Comparison of ENCODE assay signal across 16 cellular contexts in genomic region chr14:64639340-64639821, GRCh38.
DNase-seq lines count a peak whose midpoint lies in the region; ATAC-seq and TF ChIP-seq lines count a peak whose summit lies in the region.
"Had no signal": no experiment of that assay in that cellular context is flagged by ENCODE, and none has a peak within 500 bp of the region (broad histone marks: within the 10 kb centered on the region; RNA-seq: fewer than 3 reads in every experiment).

No MANE protein-coding gene starts in this region.

- no peak for TF ChIP-seq POLR2A in sigmoid colon (IDR thresholded peaks at IDR 0.05)

- H3K9me3 ChIP-seq in SK-N-SH = no peaks in the 10 kb centered on the region
- no peaks in the 10 kb centered on the region for H3K9me3 ChIP-seq in MM.1S (replicated peaks; ENCODE audit: insufficient read depth, low read length)
- no peaks in the 10 kb centered on the region for H3K9me3 ChIP-seq in smooth muscle cell (replicated peaks; ENCODE audit: low read depth)
- H3K9me3 ChIP-seq in sigmoid colon = no peaks in the 10 kb centered on the region
- H3K9me3 ChIP-seq: SJCRH30 had no signal

- H3F3A ChIP-seq in SK-N-SH (replicated peaks; ENCODE audit: insufficient read depth) (peaks cover 3% of the 10 kb centered on the region), MM.1S (ENCODE audit: insufficient read depth, low read length) (peaks cover 3% of the 10 kb centered on the region; the same call in 1 of the 2 replicates), smooth muscle cell (ENCODE audit: low read depth) (peaks cover 14% of the 10 kb centered on the region)

- peak; percentile 19; the same call in 2 of the 3 replicates for ATAC-seq in SK-N-SH treated with all-trans-retinoic acid at 6 μM for 48 hours

- no peak for TF ChIP-seq RAD21 in SK-N-SH (IDR thresholded peaks at IDR 0.05; ENCODE audit: low read length)

- H3K4me3 ChIP-seq in SK-N-SH (ENCODE audit: low read depth in 2 of 2, low read length in 1 of 2) = no peak overlapping the region
- H3K4me3 ChIP-seq in MM.1S (ENCODE audit: low read length) = no peak overlapping the region
- H3K4me3 ChIP-seq in epithelial cell of esophagus (ENCODE audit: low read length) = no peak overlapping the region
- H3K4me3 ChIP-seq in smooth muscle cell = no peak overlapping the region
- H3K4me3 ChIP-seq in sigmoid colon = no peak overlapping the region
- H3K4me3 ChIP-seq: HAP-1, lung, SJCRH30 had no signal

- no peak overlapping the region for H3K9ac ChIP-seq in SK-N-SH
- H3K9ac ChIP-seq in MM.1S (ENCODE audit: low read length) = no peak overlapping the region
- peak overlapping the region; percentile 58 for H3K9ac ChIP-seq in smooth muscle cell (ENCODE audit: low read depth)

- POLR2A ChIA-PET in SK-N-SH (lab: Yijun Ruan, JAX) = no interaction called here

- H3K9me2 ChIP-seq in SK-N-SH (no peaks in the 10 kb centered on the region), MM.1S (replicated peaks; ENCODE audit: insufficient read depth, low read length) (no peaks in the 10 kb centered on the region)

- H2AFZ ChIP-seq in SK-N-SH (ENCODE audit: low read depth) = no peak overlapping the region
- H2AFZ ChIP-seq in MM.1S (ENCODE audit: low read length) = no peak overlapping the region
- H2AFZ ChIP-seq in smooth muscle cell (ENCODE audit: low read depth) = no peak overlapping the region

- TF ChIP-seq CTCF in SK-N-SH (IDR thresholded peaks at IDR 0.05) (no peak), MM.1S (IDR thresholded peaks at IDR 0.05; ENCODE audit: low read length) (no peak), epithelial cell of esophagus (IDR thresholded peaks at IDR 0.05; ENCODE audit: insufficient read depth, low read depth, low read length, missing control alignments) (no peak), smooth muscle cell (IDR thresholded peaks at IDR 0.05; ENCODE audit: borderline replicate concordance, insufficient read depth, poor library complexity, severe bottlenecking) (no peak), sigmoid colon (IDR thresholded peaks at IDR 0.05) (no peak)

- H3K36me3 ChIP-seq in SK-N-SH (replicated peaks in 1 of 2; ENCODE audit: control insufficient read depth in 1 of 2, insufficient read depth in 2 of 2, low read length in 1 of 2) (no peaks in the 10 kb centered on the region), MM.1S (replicated peaks; ENCODE audit: insufficient read depth, low read length) (no peaks in the 10 kb centered on the region), smooth muscle cell (ENCODE audit: low read depth) (no peaks in the 10 kb centered on the region), sigmoid colon (no peaks in the 10 kb centered on the region)
- H3K36me3 ChIP-seq: HAP-1, SJCRH30 had no signal

- no peak overlapping the region for H3K27ac ChIP-seq in SK-N-SH (ENCODE audit: low read depth in 2 of 2, low read length in 1 of 2)
- H3K27ac ChIP-seq in MM.1S (ENCODE audit: low read length) = no peak overlapping the region
- H3K27ac ChIP-seq in smooth muscle cell (ENCODE audit: low read depth) = peak overlapping the region; percentile 91
- no peak overlapping the region for H3K27ac ChIP-seq in sigmoid colon
- H3K27ac ChIP-seq: SJCRH30 had no signal

- H3K4me1 ChIP-seq in SK-N-SH (ENCODE audit: control insufficient read depth in 1 of 2, insufficient read depth in 2 of 2, low read depth in 1 of 2, low read length in 1 of 2) = peaks cover 0 to 3% of the 10 kb centered on the region in 2 experiments; a peak in 1 of 4 replicates
- no peaks in the 10 kb centered on the region for H3K4me1 ChIP-seq in MM.1S (ENCODE audit: low read length)
- H3K4me1 ChIP-seq in smooth muscle cell (ENCODE audit: low read depth) = peaks cover 21% of the 10 kb centered on the region
- peaks cover 0 to 11% (median 5%) of the 10 kb centered on the region in 4 donors for H3K4me1 ChIP-seq in sigmoid colon
- H3K4me1 ChIP-seq: HAP-1 had no signal

- no peaks in the 10 kb centered on the region for H3K27me3 ChIP-seq in SK-N-SH (ENCODE audit: insufficient read depth)
- H3K27me3 ChIP-seq in MM.1S (replicated peaks; ENCODE audit: insufficient read depth, low read length) = no peaks in the 10 kb centered on the region
- no peaks in the 10 kb centered on the region for H3K27me3 ChIP-seq in smooth muscle cell (ENCODE audit: low read depth)
- H3K27me3 ChIP-seq in sigmoid colon = no peaks in the 10 kb centered on the region
- H3K27me3 ChIP-seq: SJCRH30 had no signal

- H3K4me2 ChIP-seq in SK-N-SH = no peak overlapping the region
- H3K4me2 ChIP-seq in MM.1S (ENCODE audit: low read depth, low read length) = no peak overlapping the region
- no peak overlapping the region for H3K4me2 ChIP-seq in smooth muscle cell

- H3K79me2 ChIP-seq in SK-N-SH (ENCODE audit: insufficient read depth) = no peaks in the 10 kb centered on the region
- H3K79me2 ChIP-seq in MM.1S (ENCODE audit: low read length) = no peaks in the 10 kb centered on the region
- H3K79me2 ChIP-seq in smooth muscle cell (ENCODE audit: low read depth) = no peaks in the 10 kb centered on the region

- TF ChIP-seq EP300 in SK-N-SH (IDR thresholded peaks at IDR 0.05; ENCODE audit: borderline replicate concordance in 1 of 2, low read depth in 1 of 2, low read length in 1 of 2) (no peak), sigmoid colon (IDR thresholded peaks at IDR 0.05) (no peak)

- H4K20me1 ChIP-seq in SK-N-SH (ENCODE audit: insufficient read depth) (no peaks in the 10 kb centered on the region), MM.1S (ENCODE audit: insufficient read depth, low read length) (no peaks in the 10 kb centered on the region), smooth muscle cell (ENCODE audit: low read depth) (no peaks in the 10 kb centered on the region)

- CTCF ChIA-PET in SK-N-SH (lab: Yijun Ruan, JAX) = interaction anchor here (0.6 to 1.5 kb wide), 5 partner anchors 53 to 209 kb away, joined by 3 to 4 read pairs (median 3); partner anchors contain the start of gene HSPA2

- DNase-seq in SK-N-SH (no peak), MM.1S (peak; percentile 52), epithelial cell of esophagus (ENCODE audit: low read depth) (peak; percentile 69), smooth muscle cell (lab: John Stamatoyannopoulos, UW; ENCODE audit: unreplicated experiment) (no peak), sigmoid colon (no peak), NCI-H2081 (lab: John Stamatoyannopoulos, UW) (no peak), COLO829 (ENCODE audit: low spot score) (no peak)
- DNase-seq: activated naive CD4-positive, alpha-beta T cell treated with anti-CD3 and anti-CD28 coated beads, Interleukin-2, amount 10 ng/mL, durations not matched to agents 7 days and 5 days; central memory CD4-positive, alpha-beta T cell; COR-L47; NCI-H1417; NCI-H82; SJCRH30 had no signal

- intact Hi-C loops in sigmoid colon (cut with DNase I) = loop anchor here (10.0 kb wide), 1 partner anchor 295 kb away; no protein-coding TSS in a partner anchor

- 47% methylated on average over 3 of the region's 3 CpGs for WGBS in SK-N-SH (ENCODE audit: low lambda C conversion rate)
- 13% methylated on average over 3 of the region's 3 CpGs for WGBS in smooth muscle cell (ENCODE audit: low lambda C conversion rate)
- 22 to 62% methylated on average over 3 of the region's 3 CpGs for WGBS in sigmoid colon, 2 donors

TF ChIP-seq in SK-N-SH treated with all-trans-retinoic acid at 6 μM for 48 hours, 23 proteins besides CTCF, POLR2A, EP300 and RAD21 (continues in another document):
- TF ChIP-seq SNAI2 (CRISPR knock-in tag; IDR thresholded peaks at IDR 0.05) (no peak), ARNTL (CRISPR knock-in tag; IDR thresholded peaks at IDR 0.05; ENCODE audit: borderline replicate concordance, low read depth) (no peak), OSR1 (CRISPR knock-in tag; IDR thresholded peaks at IDR 0.05) (no peak), BACH2 (CRISPR knock-in tag; IDR thresholded peaks at IDR 0.05; ENCODE audit: borderline replicate concordance) (no peak), RARB (CRISPR knock-in tag; IDR thresholded peaks at IDR 0.05) (no peak), ZNF70 (CRISPR knock-in tag; IDR thresholded peaks at IDR 0.05) (no peak), ZFP30 (CRISPR knock-in tag; IDR thresholded peaks at IDR 0.05) (no peak), POU6F1 (CRISPR knock-in tag; IDR thresholded peaks at IDR 0.05; ENCODE audit: borderline replicate concordance, low read depth) (no peak)

TF ChIP-seq in SK-N-SH, 30 proteins besides CTCF, POLR2A, EP300 and RAD21:
- TF ChIP-seq ELF1 (IDR thresholded peaks at IDR 0.05) (no peak), MAX (IDR thresholded peaks at IDR 0.05; ENCODE audit: low read depth) (no peak), YY1 (IDR thresholded peaks at IDR 0.05; ENCODE audit: low read depth) (no peak), RCOR1 (IDR thresholded peaks at IDR 0.05; ENCODE audit: low read length) (no peak), RXRA (IDR thresholded peaks at IDR 0.05; ENCODE audit: borderline replicate concordance, low read depth) (no peak), NRF1 (IDR thresholded peaks at IDR 0.05; ENCODE audit: low read depth, low read length) (no peak), PBX3 (IDR thresholded peaks at IDR 0.05) (no peak), JUND (IDR thresholded peaks at IDR 0.05) (no peak), MEF2A (IDR thresholded peaks at IDR 0.05; ENCODE audit: borderline replicate concordance, low read depth) (no peak), NFIC (IDR thresholded peaks at IDR 0.05; ENCODE audit: borderline replicate concordance) (no peak), SMC3 (IDR thresholded peaks at IDR 0.05; ENCODE audit: low read depth, low read length) (no peak), POLR2AphosphoS5 (IDR thresholded peaks at IDR 0.05; ENCODE audit: low read depth, low read length) (no peak), EZH2phosphoT487 (IDR thresholded peaks at IDR 0.05; ENCODE audit: borderline replicate concordance, low read depth) (no peak)

Comparison
In these comparisons a context has a peak if more than half of its experiments do, and no peak if none do; other contexts are left out.
1. DNase-seq: peak in MM.1S (single experiment) and epithelial cell of esophagus (single experiment); none in SK-N-SH (single experiment), smooth muscle cell (single experiment), sigmoid colon (single experiment), NCI-H2081 (0 of 2) and COLO829 (single experiment).